ENCODE assay signal across 10 cellular contexts in the genomic region with DNA sequence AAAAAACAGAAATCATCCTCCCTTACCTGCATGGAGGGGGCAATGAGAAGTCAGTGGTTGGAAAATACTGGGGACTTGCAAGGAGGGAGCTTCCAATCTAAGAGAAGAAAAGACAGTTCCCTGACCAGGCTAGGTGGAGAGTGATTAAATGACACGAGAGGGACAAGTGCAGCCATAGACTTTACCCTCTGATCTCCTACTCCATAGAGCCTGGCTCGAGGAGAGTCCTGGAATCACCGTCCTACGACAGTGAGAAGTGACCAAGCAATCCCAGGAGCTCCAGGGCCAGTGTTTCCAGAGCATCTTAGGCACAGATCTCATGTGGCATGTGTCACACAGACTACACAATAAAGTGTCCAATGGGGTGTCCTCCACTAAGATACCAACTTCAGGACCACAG. TPM values are rescaled to one million over a fixed set of nuclear protein-coding genes. Genes with fewer than 3 reads are reported as not detected.
DNase-seq lines count a peak whose midpoint lies in the region; ATAC-seq and TF ChIP-seq lines count a peak whose summit lies in the region.
"Had no signal": no experiment of that assay in that cellular context is flagged by ENCODE, and none has a peak within 500 bp of the region (broad histone marks: within the 10 kb centered on the region; RNA-seq: fewer than 3 reads in every experiment).

No MANE protein-coding gene starts in this region.

- H4K20me1 ChIP-seq in DOHH2 (ENCODE audit: control insufficient read depth, insufficient read depth, low read depth, low read length) (peaks cover 55% of the 10 kb centered on the region), hepatocyte (ENCODE audit: insufficient read depth, poor library complexity, severe bottlenecking) (peaks cover 35% of the 10 kb centered on the region), Karpas-422 (ENCODE audit: insufficient read depth, low read depth, low read length) (peaks cover 23% of the 10 kb centered on the region)

- H3K4me2 ChIP-seq in DOHH2 (ENCODE audit: low read length), result peak overlapping the region; percentile 10; the same call in 1 of the 2 replicates
- H3K4me2 ChIP-seq in hepatocyte, result peak overlapping the region; percentile 72
- H3K4me2 ChIP-seq in skeletal muscle satellite cell (ENCODE audit: low read length), result peak overlapping the region; percentile 68
- H3K4me2 ChIP-seq in Karpas-422 (ENCODE audit: low read depth, low read length, poor library complexity, severe bottlenecking), result no peak overlapping the region

- no peaks in the 10 kb centered on the region for H3F3A ChIP-seq in DOHH2 (ENCODE audit: control insufficient read depth, insufficient read depth)

- peaks cover 55% of the 10 kb centered on the region for H3K36me3 ChIP-seq in DOHH2 (ENCODE audit: control insufficient read depth, low read length)
- no peaks in the 10 kb centered on the region for H3K36me3 ChIP-seq in hepatocyte (replicated peaks; ENCODE audit: insufficient read depth, low read depth)
- peaks cover 51% of the 10 kb centered on the region for H3K36me3 ChIP-seq in skeletal muscle satellite cell (ENCODE audit: insufficient read depth, low read length)
- no peaks in the 10 kb centered on the region; the same call in 1 of the 2 replicates for H3K36me3 ChIP-seq in BE2C
- H3K36me3 ChIP-seq in Karpas-422 (ENCODE audit: insufficient read depth, low read length), result no peaks in the 10 kb centered on the region; the same call in 1 of the 2 replicates

- H3K79me2 ChIP-seq in DOHH2 (ENCODE audit: control insufficient read depth, low read length) (peaks cover 100% of the 10 kb centered on the region), hepatocyte (peaks cover 94% of the 10 kb centered on the region), Karpas-422 (ENCODE audit: low read length) (peaks cover 99% of the 10 kb centered on the region)

- no peaks in the 10 kb centered on the region for H3K27me3 Mint-ChIP-seq in activated CD8-positive, alpha-beta T cell treated with anti-CD3 and anti-CD28 coated beads, Interleukin-2, amount 10 ng/mL, durations not matched to agents 7 days and 5 days (ENCODE audit: low read depth)

- H2AFZ ChIP-seq in hepatocyte (no peak overlapping the region), Karpas-422 (ENCODE audit: low read length) (no peak overlapping the region)

- POLR2A ChIA-PET in activated CD8-positive, alpha-beta T cell treated with anti-CD3 and anti-CD28 coated beads, Interleukin-2, amount 10 ng/mL, durations not matched to agents 7 days and 5 days (lab: Charles Lee), result interaction anchor here (0.7 to 1.0 kb wide), 2 partner anchors 23 to 43 kb away, joined by 3 read pairs; no protein-coding TSS in a partner anchor

- H3K27me3 ChIP-seq in DOHH2 (ENCODE audit: control insufficient read depth, low read length) (no peaks in the 10 kb centered on the region), hepatocyte (no peaks in the 10 kb centered on the region), skeletal muscle satellite cell (ENCODE audit: control insufficient read depth, insufficient read depth, low read length) (no peaks in the 10 kb centered on the region), BE2C (no peaks in the 10 kb centered on the region), Karpas-422 (ENCODE audit: low read length) (no peaks in the 10 kb centered on the region)

- H3K4me3 Mint-ChIP-seq in activated CD8-positive, alpha-beta T cell treated with anti-CD3 and anti-CD28 coated beads, Interleukin-2, amount 10 ng/mL, durations not matched to agents 7 days and 5 days, result no peak overlapping the region

- H3K9ac ChIP-seq in skeletal muscle satellite cell (ENCODE audit: low read depth, low read length) (no peak overlapping the region), Karpas-422 (ENCODE audit: low read length) (no peak overlapping the region)

- 79% methylated on average over 4 of the region's 4 CpGs for WGBS in hepatocyte (ENCODE audit: low lambda C conversion rate, missing lambda C conversion rate)

- no peak overlapping the region for H3K4me3 ChIP-seq in DOHH2 (ENCODE audit: low read length)
- no peak overlapping the region for H3K4me3 ChIP-seq in hepatocyte
- H3K4me3 ChIP-seq in skeletal muscle satellite cell (ENCODE audit: low read length), result no peak overlapping the region
- H3K4me3 ChIP-seq in BE2C (ENCODE audit: low read depth, low read length), result no peak overlapping the region
- no peak overlapping the region for H3K4me3 ChIP-seq in Karpas-422 (ENCODE audit: low read length)

- H3K9me3 ChIP-seq in DOHH2 (ENCODE audit: control insufficient read depth, insufficient read depth, low read length) (no peaks in the 10 kb centered on the region), hepatocyte (ENCODE audit: low read depth) (no peaks in the 10 kb centered on the region), skeletal muscle satellite cell (replicated peaks; ENCODE audit: low read length) (no peaks in the 10 kb centered on the region), BE2C (no peaks in the 10 kb centered on the region), Karpas-422 (ENCODE audit: low read length) (no peaks in the 10 kb centered on the region)

- H3K9me3 Mint-ChIP-seq in activated CD8-positive, alpha-beta T cell treated with anti-CD3 and anti-CD28 coated beads, Interleukin-2, amount 10 ng/mL, durations not matched to agents 7 days and 5 days (ENCODE audit: insufficient read depth), result no peaks in the 10 kb centered on the region

- peaks cover 69% of the 10 kb centered on the region for H3K36me3 Mint-ChIP-seq in activated CD8-positive, alpha-beta T cell treated with anti-CD3 and anti-CD28 coated beads, Interleukin-2, amount 10 ng/mL, durations not matched to agents 7 days and 5 days (ENCODE audit: low read depth)

- H3K4me1 ChIP-seq in DOHH2 (ENCODE audit: control insufficient read depth, low read length) (peaks cover 89% of the 10 kb centered on the region), hepatocyte (ENCODE audit: insufficient read depth) (peaks cover 86% of the 10 kb centered on the region), skeletal muscle satellite cell (ENCODE audit: control insufficient read depth, insufficient read depth, low read length) (peaks cover 92% of the 10 kb centered on the region), BE2C (no peaks in the 10 kb centered on the region; the same call in none of the 2 replicates), Karpas-422 (ENCODE audit: low read length) (peaks cover 80% of the 10 kb centered on the region)

- H3K27ac ChIP-seq in DOHH2 (ENCODE audit: low read depth, low read length), result no peak overlapping the region
- H3K27ac ChIP-seq in hepatocyte, result peak overlapping the region; percentile 98
- no peak overlapping the region for H3K27ac ChIP-seq in Karpas-422 (ENCODE audit: low read length)

- H3K27ac Mint-ChIP-seq in activated CD8-positive, alpha-beta T cell treated with anti-CD3 and anti-CD28 coated beads, Interleukin-2, amount 10 ng/mL, durations not matched to agents 7 days and 5 days, result peak overlapping the region; percentile 88

- CTCF ChIA-PET in activated CD8-positive, alpha-beta T cell treated with anti-CD3 and anti-CD28 coated beads, Interleukin-2, amount 10 ng/mL, durations not matched to agents 7 days and 5 days (lab: Charles Lee), result interaction anchor here (1.5 to 1.6 kb wide), 2 partner anchors 22 to 109 kb away, joined by 4 read pairs; no protein-coding TSS in a partner anchor

- no peak for ATAC-seq in activated CD8-positive, alpha-beta T cell treated with anti-CD3 and anti-CD28 coated beads, Interleukin-2, amount 10 ng/mL, durations not matched to agents 7 days and 5 days

- H3K9me2 ChIP-seq in DOHH2 (replicated peaks; ENCODE audit: control insufficient read depth, low read length) (no peaks in the 10 kb centered on the region), hepatocyte (replicated peaks; ENCODE audit: insufficient read depth) (no peaks in the 10 kb centered on the region), Karpas-422 (replicated peaks; ENCODE audit: insufficient read depth, low read length) (no peaks in the 10 kb centered on the region)

- no peak for DNase-seq in activated CD8-positive, alpha-beta T cell treated with anti-CD3 and anti-CD28 coated beads, Interleukin-2, amount 10 ng/mL, durations not matched to agents 7 days and 5 days
- no peak for DNase-seq in hepatocyte (ENCODE audit: low spot score)
- no peak for DNase-seq in BE2C
- DNase-seq in Karpas-422, result no peak
- no peak for DNase-seq in activated effector memory CD4-positive, alpha-beta T cell treated with anti-CD3 and anti-CD28 coated beads, Interleukin-2, amount 50 U/mL, for 16 hours
- no peak for DNase-seq in NAMALWA (ENCODE audit: low spot score)
- DNase-seq: activated CD4-positive, alpha-beta T cell treated with anti-CD3 and anti-CD28 coated beads, Interleukin-2, amount 50 U/mL, for 4 hours; effector CD4-positive, alpha-beta T cell had no signal

- H3K4me1 Mint-ChIP-seq in activated CD8-positive, alpha-beta T cell treated with anti-CD3 and anti-CD28 coated beads, Interleukin-2, amount 10 ng/mL, durations not matched to agents 7 days and 5 days (ENCODE audit: low read depth), result peaks cover 95% of the 10 kb centered on the region

- no peak for TF ChIP-seq CTCF in DOHH2 (IDR thresholded peaks at IDR 0.05; ENCODE audit: low read depth, low read length, poor library complexity, severe bottlenecking)
- TF ChIP-seq CTCF in hepatocyte (IDR thresholded peaks at IDR 0.05; ENCODE audit: poor library complexity), result no peak
- no peak for TF ChIP-seq CTCF in BE2C (IDR thresholded peaks at IDR 0.05; ENCODE audit: low read depth, low read length)

RNA-seq across cellular contexts. Expression of gene MYH9, which starts 25.7 kb away (rescaled TPM):
- total RNA-seq in activated CD8-positive, alpha-beta T cell treated with anti-CD3 and anti-CD28 coated beads, Interleukin-2, amount 10 ng/mL, durations not matched to agents 7 days and 5 days, result 100 to 1,000 TPM; 857 to 883 TPM
- total RNA-seq in hepatocyte, result 149 and 188 TPM in 2 replicates
- 125 and 140 TPM in 2 replicates for polyA plus RNA-seq in hepatocyte
- total RNA-seq in skeletal muscle satellite cell (2012; rRNA removed), result 248 and 329 TPM in 2 replicates
- polyA plus RNA-seq in BE2C (2012; ENCODE audit: insufficient read depth, insufficient read length, low read depth), result 101 TPM
- 57.5 and 95.1 TPM in 2 replicates for total RNA-seq in Karpas-422 (2014; rRNA removed; shearing (Covaris generic); ENCODE audit: low replicate concordance)
